1 cellular context compared by ENCODE assay signal in the genomic region with DNA sequence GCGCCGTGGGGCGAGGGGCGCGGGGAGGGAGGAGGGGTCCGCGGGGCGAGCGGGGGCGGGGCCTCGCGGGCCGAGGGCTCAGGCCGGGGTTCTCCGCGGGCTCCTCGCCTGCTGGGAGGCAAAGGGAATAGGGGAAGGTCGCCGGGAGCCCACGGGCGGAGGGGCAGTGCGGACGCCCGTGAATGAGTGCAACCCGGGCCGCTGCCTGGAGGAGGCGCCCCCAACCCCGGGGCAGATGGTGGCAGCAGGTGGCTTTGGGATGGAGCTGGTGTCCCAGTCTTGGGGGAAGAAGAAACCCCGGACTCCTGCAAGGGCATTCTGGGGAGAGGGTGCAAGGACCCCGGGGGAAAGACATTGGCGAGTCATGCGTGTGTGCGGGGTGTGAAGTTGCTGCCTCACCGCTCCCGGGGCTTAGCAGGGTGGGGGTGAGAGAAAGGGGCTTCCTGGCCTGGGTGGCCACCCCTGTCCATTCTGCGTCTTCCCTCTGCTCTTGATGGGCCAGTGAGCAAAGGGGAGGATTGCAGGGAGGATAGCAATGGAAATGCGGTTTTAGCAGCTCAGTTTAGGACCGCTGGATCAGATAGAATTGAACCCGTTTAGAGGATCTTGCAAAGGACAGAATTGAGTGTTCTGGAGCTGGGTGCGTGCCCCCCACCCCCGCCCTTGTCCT.
TF ChIP-seq lines count a peak whose summit lies in the region.

No MANE protein-coding gene starts in this region.

TF ChIP-seq in IMR-90, 13 proteins besides CTCF, POLR2A, EP300 and RAD21:
- TF ChIP-seq MAZ (IDR thresholded peaks at IDR 0.05; ENCODE audit: borderline replicate concordance, low read depth, low read length) (no peak), FOS (IDR thresholded peaks at IDR 0.05; ENCODE audit: low read depth, low read length) (no peak), SMC3 (IDR thresholded peaks at IDR 0.05; ENCODE audit: low read depth, low read length) (no peak), CHD1 (IDR thresholded peaks at IDR 0.05; ENCODE audit: low read depth, low read length) (no peak), MXI1 (IDR thresholded peaks at IDR 0.05; ENCODE audit: borderline replicate concordance, low read depth, low read length) (no peak), MAFK (IDR thresholded peaks at IDR 0.05; ENCODE audit: low read depth, low read length) (no peak), BHLHE40 (IDR thresholded peaks at IDR 0.05; ENCODE audit: low read depth, low read length) (no peak), RCOR1 (IDR thresholded peaks at IDR 0.05; ENCODE audit: insufficient replicate concordance, low read length) (no peak), NFE2L2 (IDR thresholded peaks at IDR 0.05; ENCODE audit: low read depth, low read length) (no peak), CEBPB (IDR thresholded peaks at IDR 0.05; ENCODE audit: low read depth, low read length) (no peak), RFX5 (IDR thresholded peaks at IDR 0.05; ENCODE audit: low read depth, low read length) (no peak)
- TF ChIP-seq, protein P1, sequence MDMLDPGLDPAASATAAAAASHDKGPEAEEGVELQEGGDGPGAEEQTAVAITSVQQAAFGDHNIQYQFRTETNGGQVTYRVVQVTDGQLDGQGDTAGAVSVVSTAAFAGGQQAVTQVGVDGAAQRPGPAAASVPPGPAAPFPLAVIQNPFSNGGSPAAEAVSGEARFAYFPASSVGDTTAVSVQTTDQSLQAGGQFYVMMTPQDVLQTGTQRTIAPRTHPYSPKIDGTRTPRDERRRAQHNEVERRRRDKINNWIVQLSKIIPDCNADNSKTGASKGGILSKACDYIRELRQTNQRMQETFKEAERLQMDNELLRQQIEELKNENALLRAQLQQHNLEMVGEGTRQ (IDR thresholded peaks at IDR 0.05; ENCODE audit: low read depth, low read length): no peak
- TF ChIP-seq, protein P2, sequence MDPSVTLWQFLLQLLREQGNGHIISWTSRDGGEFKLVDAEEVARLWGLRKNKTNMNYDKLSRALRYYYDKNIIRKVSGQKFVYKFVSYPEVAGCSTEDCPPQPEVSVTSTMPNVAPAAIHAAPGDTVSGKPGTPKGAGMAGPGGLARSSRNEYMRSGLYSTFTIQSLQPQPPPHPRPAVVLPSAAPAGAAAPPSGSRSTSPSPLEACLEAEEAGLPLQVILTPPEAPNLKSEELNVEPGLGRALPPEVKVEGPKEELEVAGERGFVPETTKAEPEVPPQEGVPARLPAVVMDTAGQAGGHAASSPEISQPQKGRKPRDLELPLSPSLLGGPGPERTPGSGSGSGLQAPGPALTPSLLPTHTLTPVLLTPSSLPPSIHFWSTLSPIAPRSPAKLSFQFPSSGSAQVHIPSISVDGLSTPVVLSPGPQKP (IDR thresholded peaks at IDR 0.05; ENCODE audit: borderline replicate concordance, low read depth, low read length): no peak
